10 cellular contexts compared by ENCODE assay signal in the genomic region with DNA sequence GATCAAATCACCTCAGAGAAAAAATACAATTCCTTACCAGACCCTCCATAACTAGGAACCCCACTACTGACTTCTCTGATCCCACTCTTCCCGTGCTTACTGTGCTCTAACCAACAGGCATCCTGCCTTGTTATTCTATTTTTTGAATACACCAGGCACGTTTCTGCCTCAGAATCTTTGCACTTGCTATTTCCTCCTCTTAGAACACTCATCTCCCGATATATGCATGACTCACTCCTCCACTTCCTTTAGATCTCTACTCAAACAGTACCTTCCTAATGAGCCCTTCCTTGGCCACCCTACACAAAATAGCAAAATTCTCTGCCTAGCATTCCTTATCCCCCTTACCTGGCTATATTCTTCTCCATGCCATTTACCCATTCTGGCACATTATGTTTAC. TPM values are rescaled to one million over a fixed set of nuclear protein-coding genes. Genes with fewer than 3 reads are reported as not detected.
DNase-seq lines count a peak whose midpoint lies in the region; ATAC-seq and TF ChIP-seq lines count a peak whose summit lies in the region.
"Had no signal": no experiment of that assay in that cellular context is flagged by ENCODE, and none has a peak within 500 bp of the region (broad histone marks: within the 10 kb centered on the region; RNA-seq: fewer than 3 reads in every experiment).

No MANE protein-coding gene starts in this region.

- TF ChIP-seq CTCF in DND-41 (IDR thresholded peaks at IDR 0.05; ENCODE audit: borderline replicate concordance, extremely low read depth, low read length, poor library complexity, severe bottlenecking) (no peak), left lung (IDR thresholded peaks at IDR 0.05) (no peak)

- in situ Hi-C loops in KBM-7 (cut with MboI; ENCODE audit: low pct_unique_long_range_greater_than_20kb, low sequenced_read_pairs), result no loop called here

- no peaks in the 10 kb centered on the region for H3K79me2 ChIP-seq in DND-41 (ENCODE audit: insufficient read depth, low read length)

- no peaks in the 10 kb centered on the region for H3K9me3 ChIP-seq in DND-41 (ENCODE audit: insufficient read depth, low read length, severe bottlenecking)
- no peaks in the 10 kb centered on the region for H3K9me3 ChIP-seq in left lung

- H3K4me3 ChIP-seq in DND-41 (ENCODE audit: low read depth in 1 of 2, low read length in 2 of 2) (no peak overlapping the region), left lung (no peak overlapping the region)

- H3K9ac ChIP-seq in DND-41 (ENCODE audit: low read depth, low read length), result no peak overlapping the region

- peak overlapping the region; percentile 1 for H3K27ac Mint-ChIP-seq in activated T-helper 17 cell treated with anti-CD3 and anti-CD28 coated beads, Interleukin-2, amount 50 U/mL, for 72 hours
- H3K27ac Mint-ChIP-seq: progenitor cell of endocrine pancreas had no signal

- H3K4me2 ChIP-seq in DND-41 (ENCODE audit: insufficient read depth, low read length), result no peak overlapping the region

- H3K4me1 Mint-ChIP-seq in activated T-helper 17 cell treated with anti-CD3 and anti-CD28 coated beads, Interleukin-2, amount 50 U/mL, for 72 hours, result peaks cover 7% of the 10 kb centered on the region

- H3K4me3 Mint-ChIP-seq in activated T-helper 17 cell treated with anti-CD3 and anti-CD28 coated beads, Interleukin-2, amount 50 U/mL, for 72 hours, result peak overlapping the region; percentile 18

- H3K27me3 ChIP-seq in DND-41 (ENCODE audit: insufficient read depth, low read length, poor library complexity) (no peaks in the 10 kb centered on the region), left lung (no peaks in the 10 kb centered on the region)

- H3K36me3 ChIP-seq in DND-41 (ENCODE audit: insufficient read depth, low read length) (peaks cover 6% of the 10 kb centered on the region; the same call in 1 of the 2 replicates), left lung (peaks cover 0 to 8% of the 10 kb centered on the region in 2 donors)

- H4K20me1 ChIP-seq in DND-41 (ENCODE audit: insufficient read depth, low read length), result no peaks in the 10 kb centered on the region

- H3K27ac ChIP-seq in DND-41 (ENCODE audit: low read length), result no peak overlapping the region
- H3K27ac ChIP-seq in left lung, result no peak overlapping the region

- ATAC-seq in DND-41 (ENCODE audit: insufficient read depth, low read depth), result peak; percentile 53; the same call in 1 of the 3 replicates
- ATAC-seq in activated T-helper 17 cell treated with anti-CD3 and anti-CD28 coated beads, Interleukin-2, amount 50 U/mL, for 72 hours (replicated peaks), result peak; percentile 79
- peak; percentile 75 for ATAC-seq in left lung
- ATAC-seq in HG03097 (IDR thresholded peaks at IDR 0.05; ENCODE audit: low FRiP score, unreplicated experiment), result no peak

- intact Hi-C loops in left lung (cut with DNase I), result no loop called here

- H3K4me1 ChIP-seq in DND-41 (ENCODE audit: insufficient read depth, low read length) (no peaks in the 10 kb centered on the region), left lung (peaks cover 0 to 6% of the 10 kb centered on the region in 2 donors)

- DNase-seq in DND-41 (no peak), KBM-7 (peak; percentile 42), left lung (no peak), GM19238 (ENCODE audit: insufficient read length, low spot score) (no peak), iPS-NIHi7 (ENCODE audit: extremely low spot score) (no peak), NCI-H1417 treated with DMSO at 0.1 percent for 48 hours (lab: John Stamatoyannopoulos, UW) (no peak)
- DNase-seq: NCI-H524 treated with DMSO at 0.1 percent for 48 hours had no signal

- no peaks in the 10 kb centered on the region for H3K27me3 Mint-ChIP-seq in activated T-helper 17 cell treated with anti-CD3 and anti-CD28 coated beads, Interleukin-2, amount 50 U/mL, for 72 hours
- H3K27me3 Mint-ChIP-seq: progenitor cell of endocrine pancreas had no signal

- no peaks in the 10 kb centered on the region for H3K9me3 Mint-ChIP-seq in activated T-helper 17 cell treated with anti-CD3 and anti-CD28 coated beads, Interleukin-2, amount 50 U/mL, for 72 hours

- no peak overlapping the region for H2AFZ ChIP-seq in DND-41 (ENCODE audit: low read depth, low read length)

- H3K36me3 Mint-ChIP-seq in activated T-helper 17 cell treated with anti-CD3 and anti-CD28 coated beads, Interleukin-2, amount 50 U/mL, for 72 hours (ENCODE audit: low read depth), result peaks cover 23% of the 10 kb centered on the region

RNA-seq across cellular contexts. Expression of a gene that starts 43.9 kb away (rescaled TPM):
- 10 to 100 TPM; 42.2 to 66.5 TPM for total RNA-seq in activated T-helper 17 cell treated with anti-CD3 and anti-CD28 coated beads, Interleukin-2, amount 50 U/mL, for 72 hours
- total RNA-seq in left lung, result 10 to 100 TPM; 68.3 to 89.5 TPM
